ENCODE assay signal across 28 cellular contexts in genomic region chr9:125894566-125894965, GRCh38.
DNase-seq lines count a peak whose midpoint lies in the region; ATAC-seq and TF ChIP-seq lines count a peak whose summit lies in the region.
"Had no signal": no experiment of that assay in that cellular context is flagged by ENCODE, and none has a peak within 500 bp of the region (broad histone marks: within the 10 kb centered on the region; RNA-seq: fewer than 3 reads in every experiment).

No MANE protein-coding gene starts in this region.

- peaks cover 15% of the 10 kb centered on the region for H3K79me2 ChIP-seq in parathyroid adenoma

- H3K27ac ChIP-seq in parathyroid adenoma (no peak overlapping the region), body of pancreas (no peak overlapping the region)
- H3K27ac ChIP-seq: adrenal gland, brain microvascular endothelial cell, Peyer's patch, transverse colon had no signal

- TF ChIP-seq POLR2A in body of pancreas (IDR thresholded peaks at IDR 0.05) = no peak

- DNase-seq in NCI-H146 (lab: John Stamatoyannopoulos, UW) = peak; percentile 28
- no peak for DNase-seq in NCI-H146 treated with DMSO at 0.1 percent for 48 hours (lab: John Stamatoyannopoulos, UW; ENCODE audit: unreplicated experiment)
- DNase-seq in NCI-H2081 (lab: John Stamatoyannopoulos, UW) = peak; percentile 47 to 86
- peak; percentile 36 for DNase-seq in SK-MEL-5 (ENCODE audit: low read depth, low spot score)
- no peak for DNase-seq in body of pancreas
- no peak for DNase-seq in HuH-7 (ENCODE audit: low spot score)
- DNase-seq: activated B cell treated with CpG ODN at 0.5 μM for 24 hours; activated CD4-positive, alpha-beta T cell treated with anti-CD3 and anti-CD28 coated beads, Interleukin-2, amount 50 U/mL, for 1 hour; activated CD8-positive, alpha-beta memory T cell treated with anti-CD3 and anti-CD28 coated beads, Interleukin-2, amount 10 ng/mL, durations not matched to agents 7 days and 5 days; activated naive CD4-positive, alpha-beta T cell treated with anti-CD3 and anti-CD28 coated beads for 36 hours; activated T-cell treated with anti-CD3 and anti-CD28 coated beads, Interleukin-2, amount 50 U/mL, for 48 hours; adrenal gland; brain microvascular endothelial cell; HCEC 1CT; KBM-7; kidney; midbrain; NCI-H1694 treated with DMSO at 0.1 percent for 48 hours; NCI-H446 treated with DMSO at 0.1 percent for 48 hours; Peyer's patch; retina; SIG-M5; small intestine; stimulated activated CD4-positive, alpha-beta T cell treated with anti-CD3 and anti-CD28 coated beads, Interleukin-1b, Interleukin-23, amount 100 ng/mL, for 48 hours; transverse colon had no signal

- H3K27me3 ChIP-seq in parathyroid adenoma (ENCODE audit: control insufficient read depth, insufficient read depth, low read length) (no peaks in the 10 kb centered on the region), body of pancreas (no peaks in the 10 kb centered on the region)
- H3K27me3 ChIP-seq: adrenal gland, brain microvascular endothelial cell, Peyer's patch had no signal

- no peak overlapping the region for H2AFZ ChIP-seq in parathyroid adenoma

- TF ChIP-seq CTCF in parathyroid adenoma (IDR thresholded peaks at IDR 0.05) (no peak), body of pancreas (IDR thresholded peaks at IDR 0.05) (no peak)

- in situ Hi-C loops in SK-MEL-5 (cut with HindIII; ENCODE audit: low pct_unique_long_range_greater_than_20kb, low sequenced_read_pairs) = no loop called here

- ATAC-seq in GM21717 (IDR thresholded peaks at IDR 0.05; ENCODE audit: unreplicated experiment) (no peak), body of pancreas (no peak)
- ATAC-seq: activated CD8-positive, alpha-beta memory T cell treated with anti-CD3 and anti-CD28 coated beads, Interleukin-2, amount 10 ng/mL, durations not matched to agents 7 days and 5 days; natural killer cell treated with Interleukin-12 subunit alpha and Interleukin-12 subunit beta and Interleukin-15 and Interleukin-18, amount 100 ng/mL, for 72 hours had no signal

- WGBS in body of pancreas, 2 donors = 93 to 96% methylated on average over 3 of the region's 3 CpGs

- H3K9ac ChIP-seq in parathyroid adenoma = no peak overlapping the region

- H3K36me3 ChIP-seq in parathyroid adenoma (ENCODE audit: control insufficient read depth, insufficient read depth, low read length) (no peaks in the 10 kb centered on the region), body of pancreas (replicated peaks in 1 of 2; ENCODE audit: insufficient read depth in 1 of 2, low read depth in 2 of 2) (no peaks in the 10 kb centered on the region)
- H3K36me3 ChIP-seq: adrenal gland, brain microvascular endothelial cell, Peyer's patch, transverse colon had no signal

- peak overlapping the region; percentile 3 for H3K4me2 ChIP-seq in parathyroid adenoma (ENCODE audit: low read length)

- no peak overlapping the region for H3K4me3 ChIP-seq in parathyroid adenoma (ENCODE audit: low read depth, low read length)
- no peak overlapping the region for H3K4me3 ChIP-seq in body of pancreas
- H3K4me3 ChIP-seq: adrenal gland, Peyer's patch, transverse colon had no signal

- H3K9me3 ChIP-seq in parathyroid adenoma (ENCODE audit: control insufficient read depth, low read length) (no peaks in the 10 kb centered on the region), body of pancreas (no peaks in the 10 kb centered on the region)
- H3K9me3 ChIP-seq: adrenal gland, Peyer's patch, transverse colon had no signal

- intact Hi-C loops in body of pancreas (cut with DNase I) = no loop called here

- H3K4me1 ChIP-seq in parathyroid adenoma (no peaks in the 10 kb centered on the region), body of pancreas (peaks cover 12% of the 10 kb centered on the region)

Comparison
In these comparisons a context has a peak if more than half of its experiments do, and no peak if none do; other contexts are left out.
1. DNase-seq: peak in NCI-H146 (single experiment), NCI-H2081 (2 of 2) and SK-MEL-5 (single experiment); none in NCI-H146 treated with DMSO at 0.1 percent for 48 hours (single experiment), body of pancreas (0 of 4) and HuH-7 (single experiment).